In genomic region chr11:66332371-66333219, GRCh38 we compare ENCODE assay signal across 19 cellular contexts. TPM values are rescaled to one million over a fixed set of nuclear protein-coding genes. Genes with fewer than 3 reads are reported as not detected.
DNase-seq lines count a peak whose midpoint lies in the region; ATAC-seq and TF ChIP-seq lines count a peak whose summit lies in the region.
"Had no signal": no experiment of that assay in that cellular context is flagged by ENCODE, and none has a peak within 500 bp of the region (broad histone marks: within the 10 kb centered on the region; RNA-seq: fewer than 3 reads in every experiment).

No MANE protein-coding gene starts in this region.

- no peak overlapping the region for H2AFZ ChIP-seq in OCI-LY7 (ENCODE audit: low read length)

- H3K27me3 Mint-ChIP-seq in activated naive CD8-positive, alpha-beta T cell treated with anti-CD3 and anti-CD28 coated beads, Interleukin-2, amount 10 ng/mL, durations not matched to agents 7 days and 5 days, result no peaks in the 10 kb centered on the region
- H3K27me3 Mint-ChIP-seq in activated naive CD8-positive, alpha-beta T cell treated with anti-CD3 and anti-CD28 coated beads for 36 hours, result no peaks in the 10 kb centered on the region
- peaks cover 25% of the 10 kb centered on the region for H3K27me3 Mint-ChIP-seq in HFFc6 (ENCODE audit: insufficient read depth)
- H3K27me3 Mint-ChIP-seq in glutamatergic neuron (ENCODE audit: unreplicated experiment), result peaks cover 12% of the 10 kb centered on the region

- H3K27ac ChIP-seq in OCI-LY7 (ENCODE audit: low read depth, low read length, poor library complexity, severe bottlenecking), result no peak overlapping the region
- H3K27ac ChIP-seq: A549, Peyer's patch had no signal

- peaks cover 30% of the 10 kb centered on the region for H3K4me1 ChIP-seq in OCI-LY7 (ENCODE audit: insufficient read depth, low read length, poor library complexity, severe bottlenecking)

- ATAC-seq in activated naive CD8-positive, alpha-beta T cell treated with anti-CD3 and anti-CD28 coated beads, Interleukin-2, amount 10 ng/mL, durations not matched to agents 7 days and 5 days (ENCODE audit: low read depth), result no peak
- no peak for ATAC-seq in HG02938 (IDR thresholded peaks at IDR 0.05; ENCODE audit: unreplicated experiment)
- ATAC-seq: A549 had no signal

- no peak overlapping the region for H3K27ac Mint-ChIP-seq in activated naive CD8-positive, alpha-beta T cell treated with anti-CD3 and anti-CD28 coated beads, Interleukin-2, amount 10 ng/mL, durations not matched to agents 7 days and 5 days
- H3K27ac Mint-ChIP-seq in activated naive CD8-positive, alpha-beta T cell treated with anti-CD3 and anti-CD28 coated beads for 36 hours, result no peak overlapping the region
- H3K27ac Mint-ChIP-seq in HFFc6 (peak overlapping the region; percentile 45; the same call in 1 of the 2 replicates), glutamatergic neuron (ENCODE audit: unreplicated experiment) (peak overlapping the region; percentile 28)

- no peaks in the 10 kb centered on the region for H3K79me2 ChIP-seq in OCI-LY7 (ENCODE audit: insufficient read depth, low read depth, low read length)

- H3K36me3 ChIP-seq in OCI-LY7 (ENCODE audit: insufficient read depth, low read length), result peaks cover 11% of the 10 kb centered on the region

- TF ChIP-seq CTCF in HFFc6 (IDR thresholded peaks at IDR 0.05), result no peak
- no peak for TF ChIP-seq CTCF in glutamatergic neuron (IDR thresholded peaks at IDR 0.05; ENCODE audit: partially characterized antibody, unreplicated experiment)
- no peak for TF ChIP-seq CTCF in OCI-LY7 (conservative IDR thresholded peaks at IDR 0.05; ENCODE audit: low read length)

- H3K4me3 ChIP-seq in OCI-LY7 (ENCODE audit: low read depth, low read length, poor library complexity, severe bottlenecking), result no peak overlapping the region
- H3K4me3 ChIP-seq: A549, Peyer's patch had no signal

- POLR2A ChIA-PET in activated naive CD8-positive, alpha-beta T cell treated with anti-CD3 and anti-CD28 coated beads, Interleukin-2, amount 10 ng/mL, durations not matched to agents 7 days and 5 days (lab: Charles Lee), result interaction anchor here (2.3 to 8.7 kb wide), 2 partner anchors 15 to 20 kb away, joined by 10 to 94 read pairs; partner anchors contain the start of gene CD248
- POLR2A ChIA-PET in OCI-LY7 (lab: Charles Lee), result interaction anchor here (1.2 kb wide), 1 partner anchor 20 kb away, joined by 4 read pairs; no protein-coding TSS in a partner anchor

- CTCF ChIA-PET in OCI-LY7 (lab: Charles Lee; ENCODE audit: unreplicated experiment), result no interaction called here

- no peaks in the 10 kb centered on the region for H3K9me3 ChIP-seq in OCI-LY7 (ENCODE audit: low read length)
- H3K9me3 ChIP-seq: A549, Peyer's patch had no signal

- peak; percentile 28 for DNase-seq in activated naive CD8-positive, alpha-beta T cell treated with anti-CD3 and anti-CD28 coated beads, Interleukin-2, amount 10 ng/mL, durations not matched to agents 7 days and 5 days
- DNase-seq in activated naive CD8-positive, alpha-beta T cell treated with anti-CD3 and anti-CD28 coated beads for 36 hours, result no peak
- DNase-seq in HFFc6 (no peak), glutamatergic neuron (no peak), posterior vena cava (ENCODE audit: low spot score) (peak; percentile 69), kidney glomerular epithelial cell (lab: John Stamatoyannopoulos, UW) (no peak), OCI-LY7 (ENCODE audit: low spot score) (no peak)
- DNase-seq: DMS53; HCEC 1CT; KBM-7; NCI-H1092; NCI-H2227 treated with DMSO at 0.1 percent for 48 hours; NCI-H526; NK-92 treated with Interleukin-12 subunit alpha and Interleukin-12 subunit beta, amount 100 ng/mL, for 24 hours; Peyer's patch had no signal

- intact Hi-C loops in posterior vena cava (cut with DNase I) (no loop called here), OCI-LY7 (cut with micrococcal nuclease; ENCODE audit: unreplicated experiment) (no loop called here)

- no TSS peak for BruUV-seq in OCI-LY7 (replicated peaks; lab: Mats Ljungman, UMichigan)

- H3K36me3 Mint-ChIP-seq in activated naive CD8-positive, alpha-beta T cell treated with anti-CD3 and anti-CD28 coated beads, Interleukin-2, amount 10 ng/mL, durations not matched to agents 7 days and 5 days, result no peaks in the 10 kb centered on the region
- H3K36me3 Mint-ChIP-seq in activated naive CD8-positive, alpha-beta T cell treated with anti-CD3 and anti-CD28 coated beads for 36 hours, result no peaks in the 10 kb centered on the region
- H3K36me3 Mint-ChIP-seq in HFFc6 (ENCODE audit: low read depth) (peaks cover 12% of the 10 kb centered on the region), glutamatergic neuron (ENCODE audit: unreplicated experiment) (no peaks in the 10 kb centered on the region)

- no peak overlapping the region for H3K4me2 ChIP-seq in OCI-LY7 (ENCODE audit: low read length)
- H3K4me2 ChIP-seq: A549 had no signal

- H3K4me1 Mint-ChIP-seq in activated naive CD8-positive, alpha-beta T cell treated with anti-CD3 and anti-CD28 coated beads, Interleukin-2, amount 10 ng/mL, durations not matched to agents 7 days and 5 days, result peaks cover 30% of the 10 kb centered on the region
- H3K4me1 Mint-ChIP-seq in activated naive CD8-positive, alpha-beta T cell treated with anti-CD3 and anti-CD28 coated beads for 36 hours, result peaks cover 33% of the 10 kb centered on the region
- H3K4me1 Mint-ChIP-seq in HFFc6 (ENCODE audit: low read depth), result peaks cover 31% of the 10 kb centered on the region
- H3K4me1 Mint-ChIP-seq in glutamatergic neuron (ENCODE audit: low read depth, unreplicated experiment), result peaks cover 15% of the 10 kb centered on the region

- H3K9me3 Mint-ChIP-seq in activated naive CD8-positive, alpha-beta T cell treated with anti-CD3 and anti-CD28 coated beads, Interleukin-2, amount 10 ng/mL, durations not matched to agents 7 days and 5 days, result no peaks in the 10 kb centered on the region
- no peaks in the 10 kb centered on the region for H3K9me3 Mint-ChIP-seq in activated naive CD8-positive, alpha-beta T cell treated with anti-CD3 and anti-CD28 coated beads for 36 hours
- H3K9me3 Mint-ChIP-seq in HFFc6 (no peaks in the 10 kb centered on the region), glutamatergic neuron (ENCODE audit: unreplicated experiment) (no peaks in the 10 kb centered on the region)
- H3K9me3 Mint-ChIP-seq: CD14-positive monocyte had no signal

- no peaks in the 10 kb centered on the region for H4K20me1 ChIP-seq in OCI-LY7 (ENCODE audit: insufficient read depth, low read length)

- no peak overlapping the region for H3K4me3 Mint-ChIP-seq in activated naive CD8-positive, alpha-beta T cell treated with anti-CD3 and anti-CD28 coated beads, Interleukin-2, amount 10 ng/mL, durations not matched to agents 7 days and 5 days
- H3K4me3 Mint-ChIP-seq in activated naive CD8-positive, alpha-beta T cell treated with anti-CD3 and anti-CD28 coated beads for 36 hours, result no peak overlapping the region
- no peak overlapping the region for H3K4me3 Mint-ChIP-seq in HFFc6
- H3K4me3 Mint-ChIP-seq in glutamatergic neuron (ENCODE audit: unreplicated experiment), result no peak overlapping the region
- H3K4me3 Mint-ChIP-seq: CD14-positive monocyte had no signal

- no peaks in the 10 kb centered on the region for H3K9me2 ChIP-seq in OCI-LY7 (ENCODE audit: insufficient read depth, low read length)

RNA-seq across cellular contexts. Expression of gene RIN1, which starts 3.6 kb away (rescaled TPM):
- 1 to 10 TPM; 3.0 to 5.7 TPM for total RNA-seq in activated naive CD8-positive, alpha-beta T cell treated with anti-CD3 and anti-CD28 coated beads, Interleukin-2, amount 10 ng/mL, durations not matched to agents 7 days and 5 days
- 1 to 10 TPM; 1.5 to 1.6 TPM for total RNA-seq in activated naive CD8-positive, alpha-beta T cell treated with anti-CD3 and anti-CD28 coated beads for 36 hours
- 10 to 100 TPM; 32.9 to 55.0 (median 49.8) TPM for total RNA-seq in HFFc6 (2021; fragmentation: NEBNext Ultra II Directional; extraction: Animal tissue kit (Norgen Biotek cat#: 25700))
- 1.9 TPM for total RNA-seq in glutamatergic neuron (ENCODE audit: unreplicated experiment)
- total RNA-seq in posterior vena cava, result 1 to 10 TPM; 5.4 to 7.4 TPM
- total RNA-seq in OCI-LY7 (2014; rRNA removed; shearing (Covaris generic)), result 1.2 and 1.6 TPM in 2 replicates
- total RNA-seq in OCI-LY7 (2022), result 2.9 and 3.7 TPM in 2 replicates

RNA-seq across cellular contexts. Expression of gene BRMS1, which starts 12.3 kb away (rescaled TPM):
- total RNA-seq in activated naive CD8-positive, alpha-beta T cell treated with anti-CD3 and anti-CD28 coated beads, Interleukin-2, amount 10 ng/mL, durations not matched to agents 7 days and 5 days, result 10 to 100 TPM; 45.4 to 47.8 TPM
- total RNA-seq in activated naive CD8-positive, alpha-beta T cell treated with anti-CD3 and anti-CD28 coated beads for 36 hours, result 10 to 100 TPM; 47.5 to 48.8 TPM
- total RNA-seq in HFFc6 (2021; fragmentation: NEBNext Ultra II Directional; extraction: Animal tissue kit (Norgen Biotek cat#: 25700)), result 10 to 100 TPM; 41.2 to 66.6 (median 61.2) TPM
- total RNA-seq in glutamatergic neuron (ENCODE audit: unreplicated experiment) (44.0 TPM), posterior vena cava (10 to 100 TPM; 20.4 to 22.0 TPM), OCI-LY7 (2022) (35.9 and 43.1 TPM in 2 replicates)
- 43.8 and 56.2 TPM in 2 replicates for total RNA-seq in OCI-LY7 (2014; rRNA removed; shearing (Covaris generic))

RNA-seq across cellular contexts. Expression of gene B4GAT1, which starts 14.8 kb away (rescaled TPM):
- 1 to 10 TPM; 9.5 to 9.7 TPM for total RNA-seq in activated naive CD8-positive, alpha-beta T cell treated with anti-CD3 and anti-CD28 coated beads, Interleukin-2, amount 10 ng/mL, durations not matched to agents 7 days and 5 days
- 10 to 100 TPM in 1 of 2 experiments, 1 to 10 TPM in 1; 9.5 to 10.0 TPM for total RNA-seq in activated naive CD8-positive, alpha-beta T cell treated with anti-CD3 and anti-CD28 coated beads for 36 hours
- 10 to 100 TPM; 21.5 to 26.4 (median 24.3) TPM for total RNA-seq in HFFc6 (2021; fragmentation: NEBNext Ultra II Directional; extraction: Animal tissue kit (Norgen Biotek cat#: 25700))
- 42.7 TPM for total RNA-seq in glutamatergic neuron (ENCODE audit: unreplicated experiment)
- 10 to 100 TPM; 16.5 to 20.0 TPM for total RNA-seq in posterior vena cava
- total RNA-seq in OCI-LY7 (2014; rRNA removed; shearing (Covaris generic)), result 10.7 and 11.7 TPM in 2 replicates
- 9.4 and 9.8 TPM in 2 replicates for total RNA-seq in OCI-LY7 (2022)

RNA-seq across cellular contexts. Expression of gene CD248, which starts 15.8 kb away (rescaled TPM):
- total RNA-seq in activated naive CD8-positive, alpha-beta T cell treated with anti-CD3 and anti-CD28 coated beads, Interleukin-2, amount 10 ng/mL, durations not matched to agents 7 days and 5 days, result 10 to 100 TPM; 80.3 to 85.5 TPM
- total RNA-seq in activated naive CD8-positive, alpha-beta T cell treated with anti-CD3 and anti-CD28 coated beads for 36 hours, result 10 to 100 TPM; 11.0 to 11.9 TPM
- total RNA-seq in HFFc6 (2021; fragmentation: NEBNext Ultra II Directional; extraction: Animal tissue kit (Norgen Biotek cat#: 25700)), result 100 to 1,000 TPM; 437 to 739 (median 687) TPM
- total RNA-seq in glutamatergic neuron (ENCODE audit: unreplicated experiment) (11.4 TPM), posterior vena cava (100 to 1,000 TPM in 1 of 2 donors, 10 to 100 TPM in 1; 67.5 to 248 TPM), OCI-LY7 (2022) (0.18 and 0.46 TPM in 2 replicates)
- 0.08 TPM in 1 of 2 replicates, not detected in the other for total RNA-seq in OCI-LY7 (2014; rRNA removed; shearing (Covaris generic))
- total RNA-seq: M059J had no signal

RNA-seq across cellular contexts. Expression of gene SLC29A2, which starts 39.0 kb away (rescaled TPM):
- total RNA-seq in activated naive CD8-positive, alpha-beta T cell treated with anti-CD3 and anti-CD28 coated beads, Interleukin-2, amount 10 ng/mL, durations not matched to agents 7 days and 5 days, result 10 to 100 TPM; 11.2 to 12.1 TPM
- 1 to 10 TPM; 8.1 to 9.0 TPM for total RNA-seq in activated naive CD8-positive, alpha-beta T cell treated with anti-CD3 and anti-CD28 coated beads for 36 hours
- not detected for total RNA-seq in HFFc6 (2021; fragmentation: NEBNext Ultra II Directional; extraction: Animal tissue kit (Norgen Biotek cat#: 25700))
- 2.8 TPM for total RNA-seq in glutamatergic neuron (ENCODE audit: unreplicated experiment)
- 1 to 10 TPM; 1.7 to 2.0 TPM for total RNA-seq in posterior vena cava
- 24.7 and 33.6 TPM in 2 replicates for total RNA-seq in OCI-LY7 (2014; rRNA removed; shearing (Covaris generic))
- total RNA-seq in OCI-LY7 (2022), result 55.6 and 56.4 TPM in 2 replicates

Comparison
In these comparisons a context has a peak if more than half of its experiments do, and no peak if none do; other contexts are left out.
1. DNase-seq: peak in activated naive CD8-positive, alpha-beta T cell treated with anti-CD3 and anti-CD28 coated beads, Interleukin-2, amount 10 ng/mL, durations not matched to agents 7 days and 5 days (single experiment) and posterior vena cava (single experiment); none in activated naive CD8-positive, alpha-beta T cell treated with anti-CD3 and anti-CD28 coated beads for 36 hours (single experiment), HFFc6 (single experiment), glutamatergic neuron (single experiment), kidney glomerular epithelial cell (single experiment) and OCI-LY7 (single experiment).
2. H3K27ac Mint-ChIP-seq: peak in HFFc6 (single experiment) and glutamatergic neuron (single experiment); none in activated naive CD8-positive, alpha-beta T cell treated with anti-CD3 and anti-CD28 coated beads, Interleukin-2, amount 10 ng/mL, durations not matched to agents 7 days and 5 days (single experiment) and activated naive CD8-positive, alpha-beta T cell treated with anti-CD3 and anti-CD28 coated beads for 36 hours (single experiment).
3. RNA of gene RIN1, which starts 3.6 kb away (total RNA-seq): 32.9 to 55.0 TPM in HFFc6; 5.4 to 7.4 TPM in posterior vena cava, 3.0 to 5.7 TPM in activated naive CD8-positive, alpha-beta T cell treated with anti-CD3 and anti-CD28 coated beads, Interleukin-2, amount 10 ng/mL, durations not matched to agents 7 days and 5 days, 1.2 to 3.7 TPM in OCI-LY7, 1.9 TPM in glutamatergic neuron (single experiment) and 1.5 to 1.6 TPM in activated naive CD8-positive, alpha-beta T cell treated with anti-CD3 and anti-CD28 coated beads for 36 hours; every median in the first group is over 4 times any median in the second.